In the genomic region with DNA sequence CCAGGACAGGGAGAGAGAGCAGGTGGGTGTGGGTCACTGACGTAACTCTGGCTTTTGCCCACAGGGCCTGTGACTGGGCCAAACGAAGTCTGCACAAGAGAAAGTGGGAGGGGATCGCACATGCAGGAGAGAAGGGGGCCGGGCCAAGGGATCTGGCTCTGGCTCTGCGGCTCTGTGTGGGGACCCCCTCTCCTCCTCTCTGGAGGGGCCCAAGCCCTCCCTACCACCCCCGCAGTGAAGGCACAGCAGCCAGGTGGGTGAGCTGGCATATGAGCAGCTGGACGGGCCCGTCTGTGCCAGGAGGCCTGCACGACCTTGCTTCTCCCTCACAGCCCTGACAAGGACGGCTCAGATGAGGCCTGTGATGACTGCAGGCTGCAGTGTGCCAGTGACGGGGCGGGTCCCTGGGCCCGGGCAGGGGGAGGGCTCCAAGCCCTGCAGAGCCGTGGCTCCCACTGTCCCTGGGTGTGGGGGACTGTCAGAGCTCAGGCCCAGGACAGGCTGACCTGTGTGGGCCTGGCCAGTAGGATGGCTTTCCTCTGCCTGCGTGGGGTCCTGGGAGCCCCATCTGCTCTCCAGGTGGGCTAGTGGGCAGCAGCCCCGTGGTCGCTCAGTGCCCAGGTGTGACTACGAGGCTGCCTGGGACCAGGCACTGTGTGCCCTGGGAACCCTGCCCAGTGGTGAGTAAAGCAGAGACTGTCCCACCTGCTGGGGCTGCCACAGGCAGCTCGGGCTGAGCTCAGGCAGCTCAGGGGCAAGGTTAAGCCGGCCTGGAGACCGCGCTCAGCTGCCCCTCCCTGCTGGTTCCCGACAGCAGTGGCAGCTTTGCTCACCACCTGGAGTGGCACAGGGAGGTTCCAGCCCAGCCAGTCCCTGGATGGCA, we compare ENCODE assay signal across 24 cellular contexts. TPM values are rescaled to one million over a fixed set of nuclear protein-coding genes. Genes with fewer than 3 reads are reported as not detected.
DNase-seq lines count a peak whose midpoint lies in the region; ATAC-seq, FAIRE-seq and TF ChIP-seq lines count a peak whose summit lies in the region.
"Had no signal": no experiment of that assay in that cellular context is flagged by ENCODE, and none has a peak within 500 bp of the region (broad histone marks: within the 10 kb centered on the region; RNA-seq: fewer than 3 reads in every experiment).

No MANE protein-coding gene starts in this region.

- H3K23ac ChIP-seq in H1 (ENCODE audit: insufficient read length), result no peak overlapping the region

- H2BK5ac ChIP-seq in H1 (ENCODE audit: low read depth, low read length), result 0 out of 2 replicates have a peak overlapping the region, but pooled peaks have one; percentile 35

- no peak overlapping the region for H3K56ac ChIP-seq in H1 (replicated peaks; ENCODE audit: insufficient read length, low read depth, low read length)

- no peak for TF ChIP-seq RAD21 in H1 (IDR thresholded peaks at IDR 0.05 in 1 of 2, conservative IDR thresholded peaks at IDR 0.05 in 1 of 2; ENCODE audit: low read depth in 2 of 2, low read length in 2 of 2)

- ATAC-seq in GM21723 (IDR thresholded peaks at IDR 0.05; ENCODE audit: unreplicated experiment) (no peak), HG03469 (IDR thresholded peaks at IDR 0.05; ENCODE audit: unreplicated experiment) (no peak)
- ATAC-seq: activated CD4-positive, CD25-positive, alpha-beta regulatory T cell treated with anti-CD3 and anti-CD28 coated beads, Interleukin-2, amount 50 U/mL, for 24 hours; activated T-cell treated with anti-CD3 and anti-CD28 coated beads, Interleukin-2, amount 50 U/mL, for 72 hours had no signal

- H4K5ac ChIP-seq in H1 (ENCODE audit: insufficient read length, low read depth, low read length), result no peak overlapping the region

- no peak overlapping the region for H3K18ac ChIP-seq in H1 (ENCODE audit: extremely low read depth, low read length)

- no peaks in the 10 kb centered on the region; a peak in 2 of 7 replicates for H3K27me3 ChIP-seq in H1 (replicated peaks in 1 of 4; ENCODE audit: control insufficient read depth in 3 of 4, extremely low read depth in 1 of 4, insufficient read depth in 3 of 4, low read length in 3 of 4)
- H3K27me3 ChIP-seq: colonic mucosa had no signal

- peak; percentile 25 to 58 for DNase-seq in NCI-H524 (lab: John Stamatoyannopoulos, UW)
- DNase-seq in NCI-H524 treated with DMSO at 0.1 percent for 48 hours (lab: John Stamatoyannopoulos, UW), result no peak
- peak in 1 of 2 experiments; percentile 48 for DNase-seq in H1 (ENCODE audit: low read depth in 1 of 2, low spot score in 2 of 2)
- DNase-seq in posterior vena cava (ENCODE audit: low spot score), result peak; percentile 72
- no peak for DNase-seq in NCI-H146 (lab: John Stamatoyannopoulos, UW)
- DNase-seq: activated naive CD8-positive, alpha-beta T cell treated with anti-CD3 and anti-CD28 coated beads, Interleukin-2, amount 10 ng/mL, durations not matched to agents 7 days and 5 days; activated T-cell treated with anti-CD3 and anti-CD28 coated beads, Interleukin-2, amount 50 U/mL, for 72 hours; colonic mucosa; lower lobe of right lung; NCI-H345; stimulated activated CD4-positive, alpha-beta T cell treated with anti-CD3 and anti-CD28 coated beads, Interleukin-12 subunit alpha, Interleukin-12 subunit beta, amount 100 ng/mL, for 4 hours; T1000 had no signal

- POLR2A ChIA-PET in HEK293 (lab: Yijun Ruan, JAX) (no interaction called here), H1 (lab: Charles Lee; ENCODE audit: partially characterized antibody) (interaction anchor here (0.6 to 1.5 kb wide), 3 partner anchors 9 to 28 kb away, joined by 3 read pairs; no protein-coding TSS in a partner anchor)

- no peaks in the 10 kb centered on the region for H3K23me2 ChIP-seq in H1 (ENCODE audit: low read depth, low read length)

- intact Hi-C loops in posterior vena cava (cut with DNase I), result no loop called here

- no peaks in the 10 kb centered on the region for H4K20me1 ChIP-seq in H1 (replicated peaks in 1 of 2; ENCODE audit: control insufficient read depth in 1 of 2, insufficient read depth in 2 of 2, low read length in 2 of 2)

- H2BK12ac ChIP-seq in H1 (ENCODE audit: low read depth, low read length), result 0 out of 2 replicates have a peak overlapping the region, but pooled peaks have one; percentile 60

- H2BK20ac ChIP-seq in H1 (ENCODE audit: low read length), result no peak overlapping the region

- 86% methylated on average over 19 of the region's 23 CpGs; no CpG with 5 or more reads in 1 of the 2 experiments for WGBS in H1 (ENCODE audit: extremely low coverage in 1 of 2, insufficient coverage in 1 of 2, insufficient read length in 1 of 2, insufficient replicate concordance in 2 of 2, low coverage in 1 of 2, low lambda C conversion rate in 2 of 2, missing lambda C conversion rate in 1 of 2), 2 experiments

- no peak overlapping the region for H3K14ac ChIP-seq in H1 (ENCODE audit: insufficient read length)

- peaks cover 3% of the 10 kb centered on the region; the same call in 1 of the 2 replicates for H3K79me1 ChIP-seq in H1 (ENCODE audit: low read depth, low read length)

- H3K9me3 ChIP-seq in HEK293 (ENCODE audit: control insufficient read depth, insufficient read depth, low read depth, low read length) (no peaks in the 10 kb centered on the region), H1 (ENCODE audit: insufficient read depth in 2 of 2, low read depth in 1 of 2, low read length in 1 of 2) (no peaks in the 10 kb centered on the region)
- H3K9me3 ChIP-seq: A549; BLaER1 treated with 17β-estradiol and CSF1 and Interleukin-3, amounts not matched to agents 10 nM and 100 nM; colonic mucosa; lower lobe of right lung had no signal

- H2BK120ac ChIP-seq in H1 (replicated peaks; ENCODE audit: low read depth, low read length), result no peak overlapping the region

- no peak for TF ChIP-seq CTCF in HEK293 (tag by site-specific recombination; IDR thresholded peaks at IDR 0.05)
- no peak for TF ChIP-seq CTCF in H1 (IDR thresholded peaks at IDR 0.05; ENCODE audit: control extremely low read depth in 1 of 3, insufficient read depth in 1 of 3, low read depth in 1 of 3, low read length in 3 of 3)

- H4K8ac ChIP-seq in H1 (ENCODE audit: extremely low read depth, insufficient read depth, low read length), result no peak overlapping the region

- FAIRE-seq in H1 (lab: Jason Lieb, UNC), result no peak
- FAIRE-seq: A549, D721Med, GM18507, RCC 7860 had no signal

- 0 out of 2 replicates have a peak overlapping the region, but pooled peaks have one; percentile 53 for H2AK5ac ChIP-seq in H1 (ENCODE audit: low read depth, low read length)

- H3K4me1 ChIP-seq in HEK293 (ENCODE audit: control insufficient read depth, insufficient read depth, low read length) (no peaks in the 10 kb centered on the region), H1 (replicated peaks in 1 of 4; ENCODE audit: control insufficient read depth in 3 of 4, insufficient read depth in 4 of 4, low read length in 3 of 4) (peaks cover 0 to 9% (median 3%) of the 10 kb centered on the region in 4 experiments; a peak in 4 of 7 replicates)
- H3K4me1 ChIP-seq: A549, colonic mucosa, lower lobe of right lung had no signal

- no peak for TF ChIP-seq EP300 in H1 (IDR thresholded peaks at IDR 0.05; ENCODE audit: borderline replicate concordance in 1 of 2, low read depth in 2 of 2, low read length in 2 of 2)

- no peak overlapping the region for H4K91ac ChIP-seq in H1 (replicated peaks; ENCODE audit: insufficient read length, low read length)

- H3K27ac ChIP-seq in HEK293 (ENCODE audit: extremely low read depth, low read depth, low read length) (no peak overlapping the region), H1 (ENCODE audit: low read depth, low read length) (no peak overlapping the region)
- H3K27ac ChIP-seq: A549; BLaER1 treated with 17β-estradiol and CSF1 and Interleukin-3, amounts not matched to agents 10 nM and 100 nM; colonic mucosa; lower lobe of right lung had no signal

- H3K79me2 ChIP-seq in H1 (ENCODE audit: control insufficient read depth in 1 of 2, insufficient read depth in 2 of 2, low read length in 2 of 2), result no peaks in the 10 kb centered on the region

- TF ChIP-seq POLR2A in H1 (IDR thresholded peaks at IDR 0.05; ENCODE audit: control extremely low read depth in 1 of 2, low read depth in 2 of 2, low read length in 2 of 2), result no peak

- H3K36me3 ChIP-seq in HEK293 (ENCODE audit: control insufficient read depth in 2 of 2, insufficient read depth in 1 of 2, low read length in 2 of 2) (no peaks in the 10 kb centered on the region), H1 (ENCODE audit: control insufficient read depth in 2 of 4, insufficient read depth in 4 of 4, low read length in 3 of 4) (no peaks in the 10 kb centered on the region)
- H3K36me3 ChIP-seq: BLaER1 treated with 17β-estradiol and CSF1 and Interleukin-3, amounts not matched to agents 10 nM and 100 nM; colonic mucosa; lower lobe of right lung had no signal

- H3K4me2 ChIP-seq in H1 (ENCODE audit: insufficient read depth in 1 of 2, low read depth in 2 of 2, low read length in 2 of 2), result no peak overlapping the region
- H3K4me2 ChIP-seq: A549 had no signal

- H2BK15ac ChIP-seq in H1 (ENCODE audit: low read length), result peak overlapping the region; percentile 81

- H2AFZ ChIP-seq in H1 (ENCODE audit: low read length), result no peak overlapping the region

- H3K4ac ChIP-seq in H1 (replicated peaks; ENCODE audit: insufficient read length, low read depth, low read length), result peak overlapping the region; percentile 25

- CTCF ChIA-PET in HEK293 (lab: Yijun Ruan, JAX) (interaction anchor here (0.6 to 2.7 kb wide), 6 partner anchors 9 to 159 kb away, joined by 3 to 11 read pairs (median 6); no protein-coding TSS in a partner anchor), H1 (lab: Charles Lee; ENCODE audit: partially characterized antibody) (interaction anchor here (0.6 to 12.0 kb wide), 13 partner anchors 7 to 111 kb away, joined by 3 to 99 read pairs (median 4); no protein-coding TSS in a partner anchor)

- H3K9ac ChIP-seq in H1 (replicated peaks in 1 of 4; ENCODE audit: extremely low read depth in 1 of 4, low read depth in 3 of 4, low read length in 3 of 4), result no peak overlapping the region

- H3K4me3 ChIP-seq in HEK293 (ENCODE audit: low read depth, low read length) (no peak overlapping the region), H1 (ENCODE audit: extremely low read depth in 1 of 4, insufficient read depth in 2 of 4, low read depth in 3 of 4, low read length in 4 of 4) (no peak overlapping the region)
- H3K4me3 ChIP-seq: A549; BLaER1 treated with 17β-estradiol and CSF1 and Interleukin-3, amounts not matched to agents 10 nM and 100 nM; colonic mucosa; lower lobe of right lung had no signal

RNA-seq across cellular contexts. Expression of a gene that starts 22.2 kb away (rescaled TPM):
- not detected in 2 replicates for total RNA-seq in H1 (2021; fragmentation: NEBNext Ultra II Directional; extraction: Animal tissue kit (Norgen Biotek cat#: 25700))
- not detected in 2 replicates for polyA plus RNA-seq in H1 (2011; rRNA removed)
- not detected for polyA plus RNA-seq in H1 (2011; cell fraction: cytosol; rRNA removed)
- not detected for polyA plus RNA-seq in H1 (2011; cell fraction: nucleus; rRNA removed)
- polyA plus RNA-seq in H1 (2012, experiment 1 of 2), result not detected in 4 replicates
- polyA plus RNA-seq in H1 (2012, experiment 2 of 2), result not detected
- polyA plus RNA-seq in H1 (2013, experiment 1 of 2), result not detected
- polyA plus RNA-seq in H1 (2013, experiment 2 of 2), result not detected
- polyA minus RNA-seq in H1 (2011; rRNA and poly(A)+ RNA removed), result not detected in 2 replicates
- polyA minus RNA-seq in H1 (2011; cell fraction: cytosol; rRNA and poly(A)+ RNA removed), result not detected
- polyA minus RNA-seq in H1 (2011; cell fraction: nucleus; rRNA and poly(A)+ RNA removed), result not detected
- not detected for total RNA-seq in posterior vena cava
- total RNA-seq: activated naive CD8-positive, alpha-beta T cell treated with anti-CD3 and anti-CD28 coated beads, Interleukin-2, amount 10 ng/mL, durations not matched to agents 7 days and 5 days; activated T-cell treated with anti-CD3 and anti-CD28 coated beads, Interleukin-2, amount 50 U/mL, for 72 hours; colonic mucosa; lower lobe of right lung; M059J; subcutaneous adipose tissue had no signal
- polyA plus RNA-seq: A549, IgD-negative memory B cell had no signal

RNA-seq across cellular contexts. Expression of a gene that starts 31.3 kb away (rescaled TPM):
- total RNA-seq in H1 (2021; fragmentation: NEBNext Ultra II Directional; extraction: Animal tissue kit (Norgen Biotek cat#: 25700)), result 7.9 and 9.9 TPM in 2 replicates
- polyA plus RNA-seq in H1 (2011; rRNA removed), result 3.4 and 6.0 TPM in 2 replicates
- polyA plus RNA-seq in H1 (2011; cell fraction: cytosol; rRNA removed), result 5.8 TPM
- 19.5 TPM for polyA plus RNA-seq in H1 (2011; cell fraction: nucleus; rRNA removed)
- 3.8 to 7.3 TPM (median 6.6 TPM) in 4 replicates for polyA plus RNA-seq in H1 (2012, experiment 1 of 2)
- 4.9 TPM for polyA plus RNA-seq in H1 (2012, experiment 2 of 2)
- 3.3 TPM for polyA plus RNA-seq in H1 (2013, experiment 1 of 2)
- polyA plus RNA-seq in H1 (2013, experiment 2 of 2), result 2.9 TPM
- polyA minus RNA-seq in H1 (2011; rRNA and poly(A)+ RNA removed), result 4.3 and 5.5 TPM in 2 replicates
- polyA minus RNA-seq in H1 (2011; cell fraction: cytosol; rRNA and poly(A)+ RNA removed), result 9.7 TPM
- 13.0 TPM for polyA minus RNA-seq in H1 (2011; cell fraction: nucleus; rRNA and poly(A)+ RNA removed)
- total RNA-seq in posterior vena cava, result 10 to 100 TPM; 61.2 to 84.0 TPM

RNA-seq across cellular contexts. Expression of a gene that starts 35.8 kb away (rescaled TPM):
- total RNA-seq in H1 (2021; fragmentation: NEBNext Ultra II Directional; extraction: Animal tissue kit (Norgen Biotek cat#: 25700)), result not detected in 2 replicates
- polyA plus RNA-seq in H1 (2011; rRNA removed), result not detected in 2 replicates
- not detected for polyA plus RNA-seq in H1 (2011; cell fraction: cytosol; rRNA removed)
- polyA plus RNA-seq in H1 (2011; cell fraction: nucleus; rRNA removed), result not detected
- not detected in 4 replicates for polyA plus RNA-seq in H1 (2012, experiment 1 of 2)
- polyA plus RNA-seq in H1 (2012, experiment 2 of 2), result not detected
- polyA plus RNA-seq in H1 (2013, experiment 1 of 2), result 0.04 TPM
- polyA plus RNA-seq in H1 (2013, experiment 2 of 2), result not detected
- not detected in 2 replicates for polyA minus RNA-seq in H1 (2011; rRNA and poly(A)+ RNA removed)
- polyA minus RNA-seq in H1 (2011; cell fraction: cytosol; rRNA and poly(A)+ RNA removed), result not detected
- polyA minus RNA-seq in H1 (2011; cell fraction: nucleus; rRNA and poly(A)+ RNA removed), result not detected
- total RNA-seq in posterior vena cava, result under 1 TPM in 1 of 2 donors, not detected in 1; 0.62 TPM
- total RNA-seq: activated naive CD8-positive, alpha-beta T cell treated with anti-CD3 and anti-CD28 coated beads, Interleukin-2, amount 10 ng/mL, durations not matched to agents 7 days and 5 days; activated T-cell treated with anti-CD3 and anti-CD28 coated beads, Interleukin-2, amount 50 U/mL, for 72 hours; colonic mucosa; lower lobe of right lung; M059J; subcutaneous adipose tissue had no signal
- polyA plus RNA-seq: A549, IgD-negative memory B cell had no signal

Comparison
In these comparisons a context has a peak if more than half of its experiments do, and no peak if none do; other contexts are left out.
1. DNase-seq: peak in NCI-H524 (2 of 2) and posterior vena cava (single experiment); none in NCI-H524 treated with DMSO at 0.1 percent for 48 hours (single experiment) and NCI-H146 (single experiment).